Comparison of ENCODE assay signal across 7 cellular contexts in the genomic region with DNA sequence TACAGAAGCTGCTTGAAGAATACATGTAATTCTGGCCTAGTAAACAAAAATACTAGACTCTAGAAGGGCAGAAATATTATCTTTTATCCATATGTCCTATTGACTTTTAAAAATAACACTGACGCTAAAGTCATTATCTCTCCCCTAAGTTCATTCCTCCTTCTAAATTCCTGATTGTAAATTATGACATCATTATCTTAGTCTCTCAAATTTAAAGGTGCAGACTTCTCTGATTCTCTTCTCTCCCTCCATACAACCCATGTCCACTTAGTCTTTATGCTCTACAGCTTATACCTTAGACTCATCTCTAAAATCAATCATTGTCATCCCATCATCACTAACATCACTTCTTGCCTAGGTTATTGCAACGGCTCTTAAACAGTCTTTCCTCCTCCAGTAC.
"Had no signal": no experiment of that assay in that cellular context is flagged by ENCODE, and none has a peak within 500 bp of the region (broad histone marks: within the 10 kb centered on the region; RNA-seq: fewer than 3 reads in every experiment).

No MANE protein-coding gene starts in this region.

- FAIRE-seq: G401.6, GM12891, GM12892, GM18507, GM19239 had no signal

- DNase-seq: GDM1, GF-D8 had no signal
